In genomic region chr3:127668906-127669305, GRCh38 we compare ENCODE assay signal across 20 cellular contexts. TPM values are rescaled to one million over a fixed set of nuclear protein-coding genes. Genes with fewer than 3 reads are reported as not detected.
A peak's percentile ranks its signal among the peaks of the same experiment; 100 is the strongest.
DNase-seq lines count a peak whose midpoint lies in the region; ATAC-seq and TF ChIP-seq lines count a peak whose summit lies in the region.
"Had no signal": no experiment of that assay in that cellular context is flagged by ENCODE, and none has a peak within 500 bp of the region (broad histone marks: within the 10 kb centered on the region; RNA-seq: fewer than 3 reads in every experiment).

No MANE protein-coding gene starts in this region.

- H4K8ac ChIP-seq in mesenchymal stem cell (ENCODE audit: low read length): no peak overlapping the region

- no peak overlapping the region for H3K4me2 ChIP-seq in mesenchymal stem cell (ENCODE audit: low read length, poor library complexity, severe bottlenecking)
- H3K4me2 ChIP-seq: PC-9 had no signal

- no peak overlapping the region for H3K4me3 Mint-ChIP-seq in activated CD4-positive, alpha-beta T cell treated with anti-CD3 and anti-CD28 coated beads, Interleukin-2, amount 10 ng/mL, durations not matched to agents 24 days and 14 days
- H3K4me3 Mint-ChIP-seq in Calu3 (ENCODE audit: low read depth, unreplicated experiment): no peak overlapping the region

- intact Hi-C loops in activated CD4-positive, alpha-beta T cell treated with anti-CD3 and anti-CD28 coated beads, Interleukin-2, amount 10 ng/mL, durations not matched to agents 24 days and 14 days (cut with micrococcal nuclease): no loop called here
- intact Hi-C loops in Calu3 (cut with micrococcal nuclease; ENCODE audit: unreplicated experiment) (no loop called here), sigmoid colon (cut with DNase I) (no loop called here)

- CTCF ChIA-PET in Calu3 (lab: Charles Lee): interaction anchor here (0.6 kb wide), 1 partner anchor 71 kb away, joined by 3 read pairs; the partner anchor contains the start of gene MCM2

- TF ChIP-seq POLR2A in sigmoid colon (IDR thresholded peaks at IDR 0.05): no peak

- H3K18ac ChIP-seq in mesenchymal stem cell (ENCODE audit: low read depth in 1 of 2, low read length in 2 of 2): no peak overlapping the region

- H3K23ac ChIP-seq in mesenchymal stem cell (ENCODE audit: low read length in 2 of 2): no peak overlapping the region

- peaks cover 0 to 20% (median 15%) of the 10 kb centered on the region in 4 donors for H3K4me1 ChIP-seq in sigmoid colon
- H3K4me1 ChIP-seq in mesenchymal stem cell (ENCODE audit: control insufficient read depth, insufficient read depth, low read depth, low read length): peaks cover 18% of the 10 kb centered on the region

- H3K36me3 ChIP-seq in sigmoid colon (no peaks in the 10 kb centered on the region), mesenchymal stem cell (ENCODE audit: control insufficient read depth in 1 of 2, insufficient read depth in 2 of 2, low read depth in 1 of 2, low read length in 2 of 2) (no peaks in the 10 kb centered on the region)

- ATAC-seq in left lobe of liver: no peak

- H3K27me3 Mint-ChIP-seq in activated CD4-positive, alpha-beta T cell treated with anti-CD3 and anti-CD28 coated beads, Interleukin-2, amount 10 ng/mL, durations not matched to agents 24 days and 14 days: peaks cover 8% of the 10 kb centered on the region
- H3K27me3 Mint-ChIP-seq in Calu3 (ENCODE audit: unreplicated experiment): no peaks in the 10 kb centered on the region

- H2BK15ac ChIP-seq in mesenchymal stem cell (ENCODE audit: low read depth, poor library complexity, severe bottlenecking): no peak overlapping the region

- WGBS in sigmoid colon, 2 donors: 96% methylated on average over 7 of the region's 7 CpGs
- WGBS in mesenchymal stem cell: 88% methylated on average over 7 of the region's 7 CpGs

- H2AK5ac ChIP-seq in mesenchymal stem cell (ENCODE audit: low read length, severe bottlenecking): no peak overlapping the region

- H4K91ac ChIP-seq in mesenchymal stem cell (ENCODE audit: low read length): no peak overlapping the region

- TF ChIP-seq CTCF in Calu3 (IDR thresholded peaks at IDR 0.05; ENCODE audit: unreplicated experiment) (no peak), sigmoid colon (IDR thresholded peaks at IDR 0.05) (no peak)

- no peak overlapping the region for H3K4ac ChIP-seq in mesenchymal stem cell (ENCODE audit: low read depth in 1 of 2, low read length in 2 of 2)

- no peak overlapping the region for H2BK5ac ChIP-seq in mesenchymal stem cell (ENCODE audit: low read depth, low read length, poor library complexity, severe bottlenecking)

- H3K9ac ChIP-seq in mesenchymal stem cell (ENCODE audit: low read length): no peak overlapping the region

- peaks cover 1% of the 10 kb centered on the region for H3K36me3 Mint-ChIP-seq in activated CD4-positive, alpha-beta T cell treated with anti-CD3 and anti-CD28 coated beads, Interleukin-2, amount 10 ng/mL, durations not matched to agents 24 days and 14 days (ENCODE audit: low read depth)
- H3K36me3 Mint-ChIP-seq in Calu3 (ENCODE audit: insufficient read depth, unreplicated experiment): peaks cover 36% of the 10 kb centered on the region

- H3K4me1 Mint-ChIP-seq in activated CD4-positive, alpha-beta T cell treated with anti-CD3 and anti-CD28 coated beads, Interleukin-2, amount 10 ng/mL, durations not matched to agents 24 days and 14 days: peaks cover 11% of the 10 kb centered on the region
- peaks cover 7% of the 10 kb centered on the region for H3K4me1 Mint-ChIP-seq in Calu3 (ENCODE audit: low read depth, unreplicated experiment)

- H3K27ac ChIP-seq in sigmoid colon (no peak overlapping the region), mesenchymal stem cell (ENCODE audit: low read length, poor library complexity, severe bottlenecking) (no peak overlapping the region)
- H3K27ac ChIP-seq: 22Rv1, PC-9 had no signal

- H3K79me1 ChIP-seq in mesenchymal stem cell (replicated peaks; ENCODE audit: low read length, poor library complexity, severe bottlenecking): peaks cover 11% of the 10 kb centered on the region

- H2BK12ac ChIP-seq in mesenchymal stem cell (ENCODE audit: low read length in 2 of 2): no peak overlapping the region

- DNase-seq in activated CD4-positive, alpha-beta T cell treated with anti-CD3 and anti-CD28 coated beads, Interleukin-2, amount 10 ng/mL, durations not matched to agents 24 days and 14 days: no peak
- DNase-seq in activated CD4-positive, alpha-beta T cell treated with anti-CD3 and anti-CD28 coated beads for 48 hours: no peak
- DNase-seq in Calu3 (no peak), left lobe of liver (ENCODE audit: low spot score) (peak; percentile 33), sigmoid colon (peak; percentile 45), GF-D8 (lab: John Stamatoyannopoulos, UW) (no peak), mesenchymal stem cell (no peak)
- no peak for DNase-seq in activated CD4-positive, CD25-positive, alpha-beta regulatory T cell (lab: John Stamatoyannopoulos, UW)
- DNase-seq: AML-193, C1 segment of cervical spinal cord, DMS53, KBM-7, MM.1S, NCI-H1048, NCI-H1417 treated with DMSO at 0.1 percent for 48 hours, NCI-H1930, PC-9, RPMI8226, SHP77 had no signal

- H3K4me3 ChIP-seq in sigmoid colon (no peak overlapping the region), mesenchymal stem cell (ENCODE audit: insufficient read depth in 1 of 2, low read depth in 1 of 2, low read length in 2 of 2) (no peak overlapping the region)
- H3K4me3 ChIP-seq: PC-9 had no signal

- no peak overlapping the region for H3K14ac ChIP-seq in mesenchymal stem cell (ENCODE audit: low read length in 2 of 2)

- TF ChIP-seq EP300 in sigmoid colon (IDR thresholded peaks at IDR 0.05): no peak

- no peak overlapping the region for H2BK120ac ChIP-seq in mesenchymal stem cell (ENCODE audit: low read depth, low read length)

- no peaks in the 10 kb centered on the region for H3K9me3 Mint-ChIP-seq in activated CD4-positive, alpha-beta T cell treated with anti-CD3 and anti-CD28 coated beads, Interleukin-2, amount 10 ng/mL, durations not matched to agents 24 days and 14 days
- no peaks in the 10 kb centered on the region for H3K9me3 Mint-ChIP-seq in Calu3 (ENCODE audit: low read depth, unreplicated experiment)

- H3K9me3 ChIP-seq in sigmoid colon (no peaks in the 10 kb centered on the region), mesenchymal stem cell (ENCODE audit: control insufficient read depth, low read length) (no peaks in the 10 kb centered on the region)

- H3K27ac Mint-ChIP-seq in activated CD4-positive, alpha-beta T cell treated with anti-CD3 and anti-CD28 coated beads, Interleukin-2, amount 10 ng/mL, durations not matched to agents 24 days and 14 days: peak overlapping the region; percentile 23
- peak overlapping the region; percentile 24 for H3K27ac Mint-ChIP-seq in Calu3 (ENCODE audit: unreplicated experiment)

- no peak overlapping the region for H2AFZ ChIP-seq in mesenchymal stem cell (ENCODE audit: low read depth, low read length)
- H2AFZ ChIP-seq: PC-9 had no signal

- no TSS peak for BruUV-seq in Calu3 (replicated peaks; lab: Mats Ljungman, UMichigan)

- no peaks in the 10 kb centered on the region for H3K27me3 ChIP-seq in sigmoid colon
- no peaks in the 10 kb centered on the region for H3K27me3 ChIP-seq in mesenchymal stem cell (ENCODE audit: control insufficient read depth in 1 of 2, insufficient read depth in 1 of 2, low read length in 2 of 2)

RNA-seq across cellular contexts. Expression of gene ABTB1, which starts 3.8 kb away (rescaled TPM):
- 6.9 and 8.0 TPM in 2 replicates for total RNA-seq in activated CD4-positive, alpha-beta T cell treated with anti-CD3 and anti-CD28 coated beads, Interleukin-2, amount 10 ng/mL, durations not matched to agents 24 days and 14 days
- total RNA-seq in Calu3 (2022): 25.1 and 27.2 TPM in 2 replicates
- 16.3 TPM for total RNA-seq in left lobe of liver
- total RNA-seq in sigmoid colon: 10 to 100 TPM; 33.5 to 75.3 (median 49.1) TPM
- polyA plus RNA-seq in sigmoid colon: 10 to 100 TPM; 18.0 to 36.5 (median 24.6) TPM
- polyA plus RNA-seq in mesenchymal stem cell (2013, experiment 1 of 2): 6.8 TPM
- 6.6 TPM for polyA plus RNA-seq in mesenchymal stem cell (2013, experiment 2 of 2)

RNA-seq across cellular contexts. Expression of gene PODXL2, which starts 39.9 kb away (rescaled TPM):
- 9.2 and 9.8 TPM in 2 replicates for total RNA-seq in activated CD4-positive, alpha-beta T cell treated with anti-CD3 and anti-CD28 coated beads, Interleukin-2, amount 10 ng/mL, durations not matched to agents 24 days and 14 days
- total RNA-seq in Calu3 (2022): 36.1 and 43.6 TPM in 2 replicates
- 1.5 TPM for total RNA-seq in left lobe of liver
- 1 to 10 TPM; 2.0 to 4.3 (median 2.4) TPM for total RNA-seq in sigmoid colon
- 10 to 100 TPM in 1 of 3 donors, 1 to 10 TPM in 2; 2.5 to 16.7 (median 3.0) TPM for polyA plus RNA-seq in sigmoid colon
- polyA plus RNA-seq in mesenchymal stem cell (2013, experiment 1 of 2): 0.83 TPM
- polyA plus RNA-seq in mesenchymal stem cell (2013, experiment 2 of 2): 0.82 TPM

Comparison
In these comparisons a context has a peak if more than half of its experiments do, and no peak if none do; other contexts are left out.
1. DNase-seq: peak in left lobe of liver (single experiment) and sigmoid colon (single experiment); none in activated CD4-positive, alpha-beta T cell treated with anti-CD3 and anti-CD28 coated beads, Interleukin-2, amount 10 ng/mL, durations not matched to agents 24 days and 14 days (single experiment), activated CD4-positive, alpha-beta T cell treated with anti-CD3 and anti-CD28 coated beads for 48 hours (single experiment), Calu3 (single experiment), GF-D8 (single experiment), mesenchymal stem cell (single experiment) and activated CD4-positive, CD25-positive, alpha-beta regulatory T cell (0 of 4).